8 cellular contexts compared by ENCODE assay signal in the genomic region with DNA sequence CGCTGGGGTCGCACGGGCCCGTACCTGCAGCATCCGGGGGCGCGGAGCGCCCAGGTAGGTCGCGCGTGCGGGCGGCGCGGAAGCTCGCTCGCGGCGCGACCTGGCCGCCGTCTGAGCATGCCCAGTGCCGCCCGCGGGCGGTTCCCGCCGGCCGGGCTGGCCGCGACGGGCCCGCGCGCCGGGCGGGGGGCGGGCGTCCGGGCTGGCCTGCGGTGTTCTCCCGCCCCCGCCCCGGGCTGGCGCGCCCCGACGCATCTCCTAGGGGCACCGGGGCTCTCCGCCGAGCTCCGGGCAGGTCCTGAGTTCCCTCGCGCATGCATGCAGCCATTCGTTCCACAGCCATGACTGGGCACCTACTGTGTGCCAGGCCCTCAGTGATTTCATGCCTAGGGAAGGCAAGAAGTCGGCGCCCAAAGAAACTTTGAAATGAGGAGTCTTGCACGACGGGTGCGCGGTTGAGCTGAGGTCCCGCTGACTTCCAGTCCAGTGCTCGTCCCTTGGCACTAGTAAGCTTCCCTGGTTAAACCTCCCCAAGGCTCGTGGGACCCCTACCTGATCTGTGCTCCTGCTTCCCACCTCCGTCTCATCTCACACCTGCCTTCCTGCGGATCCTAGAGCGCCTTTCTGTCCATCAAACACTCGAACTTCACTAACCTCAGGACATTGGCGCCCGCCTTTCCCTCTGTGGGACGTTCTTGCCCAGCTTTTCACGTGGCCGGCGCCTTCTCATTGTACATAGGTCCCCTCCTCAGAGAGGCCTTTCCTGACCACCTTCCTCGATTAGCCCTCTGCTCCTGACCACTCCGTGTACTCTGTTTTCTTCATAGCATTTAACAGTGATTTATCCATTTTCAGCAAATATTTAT. TPM values are rescaled to one million over a fixed set of nuclear protein-coding genes. Genes with fewer than 3 reads are reported as not detected.
DNase-seq lines count a peak whose midpoint lies in the region; ATAC-seq, FAIRE-seq and TF ChIP-seq lines count a peak whose summit lies in the region.

A gene with protein sequence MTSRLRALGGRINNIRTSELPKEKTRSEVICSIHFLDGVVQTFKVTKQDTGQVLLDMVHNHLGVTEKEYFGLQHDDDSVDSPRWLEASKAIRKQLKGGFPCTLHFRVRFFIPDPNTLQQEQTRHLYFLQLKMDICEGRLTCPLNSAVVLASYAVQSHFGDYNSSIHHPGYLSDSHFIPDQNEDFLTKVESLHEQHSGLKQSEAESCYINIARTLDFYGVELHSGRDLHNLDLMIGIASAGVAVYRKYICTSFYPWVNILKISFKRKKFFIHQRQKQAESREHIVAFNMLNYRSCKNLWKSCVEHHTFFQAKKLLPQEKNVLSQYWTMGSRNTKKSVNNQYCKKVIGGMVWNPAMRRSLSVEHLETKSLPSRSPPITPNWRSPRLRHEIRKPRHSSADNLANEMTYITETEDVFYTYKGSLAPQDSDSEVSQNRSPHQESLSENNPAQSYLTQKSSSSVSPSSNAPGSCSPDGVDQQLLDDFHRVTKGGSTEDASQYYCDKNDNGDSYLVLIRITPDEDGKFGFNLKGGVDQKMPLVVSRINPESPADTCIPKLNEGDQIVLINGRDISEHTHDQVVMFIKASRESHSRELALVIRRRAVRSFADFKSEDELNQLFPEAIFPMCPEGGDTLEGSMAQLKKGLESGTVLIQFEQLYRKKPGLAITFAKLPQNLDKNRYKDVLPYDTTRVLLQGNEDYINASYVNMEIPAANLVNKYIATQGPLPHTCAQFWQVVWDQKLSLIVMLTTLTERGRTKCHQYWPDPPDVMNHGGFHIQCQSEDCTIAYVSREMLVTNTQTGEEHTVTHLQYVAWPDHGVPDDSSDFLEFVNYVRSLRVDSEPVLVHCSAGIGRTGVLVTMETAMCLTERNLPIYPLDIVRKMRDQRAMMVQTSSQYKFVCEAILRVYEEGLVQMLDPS (minus strand): TSS at position 113 of the 866 bp plus-strand sequence. CDS start 34,873 bp downstream, outside the sequence.

- peak within 1 kb of the TSS; percentile 55; the same call in 1 of the 2 replicates for H2BK12ac ChIP-seq in H1 (ENCODE audit: low read depth, low read length)

- H3K79me2 ChIP-seq in H1 (ENCODE audit: control insufficient read depth in 1 of 2, insufficient read depth in 2 of 2, low read length in 2 of 2): no peaks in the 10 kb centered on the region

- H3K23ac ChIP-seq in H1 (ENCODE audit: insufficient read length): no peak within 1 kb of the TSS

- H3K36me3 ChIP-seq in MG63 (no peaks in the 10 kb centered on the region; the same call in 1 of the 2 replicates), H1 (ENCODE audit: control insufficient read depth in 2 of 4, insufficient read depth in 4 of 4, low read length in 3 of 4) (no peaks in the 10 kb centered on the region)

- H2BK20ac ChIP-seq in H1 (ENCODE audit: low read length): peak within 1 kb of the TSS; percentile 50; the same call in 1 of the 2 replicates

- no peak for FAIRE-seq in H1 (lab: Jason Lieb, UNC)

- no peak for TF ChIP-seq CTCF in H1 (IDR thresholded peaks at IDR 0.05; ENCODE audit: control extremely low read depth in 1 of 3, insufficient read depth in 1 of 3, low read depth in 1 of 3, low read length in 3 of 3)

- no peak within 1 kb of the TSS for H4K5ac ChIP-seq in H1 (ENCODE audit: insufficient read length, low read depth, low read length)

- DNase-seq in Caki2 (ENCODE audit: low read depth) (peak; percentile 62), MG63 (peak; percentile 49), H1 (ENCODE audit: low read depth in 1 of 2, low spot score in 2 of 2) (peak in 1 of 2 experiments; percentile 61), mucosa of gallbladder (ENCODE audit: low spot score) (no peak), NCI-H1694 (lab: John Stamatoyannopoulos, UW) (no peak)

- H3K4me2 ChIP-seq in H1 (ENCODE audit: insufficient read depth in 1 of 2, low read depth in 2 of 2, low read length in 2 of 2): peak within 1 kb of the TSS; percentile 69 to 74

- 0 out of 2 replicates have a peak within 1 kb of the TSS, but pooled peaks have one; percentile 38 for H3K18ac ChIP-seq in H1 (ENCODE audit: extremely low read depth, low read length)

- peak within 1 kb of the TSS; percentile 86 for H2AFZ ChIP-seq in H1 (ENCODE audit: low read length)

- H3K56ac ChIP-seq in H1 (replicated peaks; ENCODE audit: insufficient read length, low read depth, low read length): peak within 1 kb of the TSS; percentile 48

- TF ChIP-seq POLR2A in H1 (IDR thresholded peaks at IDR 0.05; ENCODE audit: control extremely low read depth in 1 of 2, low read depth in 2 of 2, low read length in 2 of 2): no peak

- ATAC-seq in GM21367 (IDR thresholded peaks at IDR 0.05; ENCODE audit: unreplicated experiment) (no peak), GM19395 (IDR thresholded peaks at IDR 0.05; ENCODE audit: unreplicated experiment) (no peak), HG03442 (IDR thresholded peaks at IDR 0.05; ENCODE audit: unreplicated experiment) (no peak)

- no peak within 1 kb of the TSS for H3K27ac ChIP-seq in H1 (ENCODE audit: low read depth, low read length)

- peak within 1 kb of the TSS; percentile 36 for H4K8ac ChIP-seq in H1 (ENCODE audit: extremely low read depth, insufficient read depth, low read length)

- 19% methylated on average over 33 of the region's 76 CpGs; no CpG with 5 or more reads in 1 of the 2 experiments for WGBS in H1 (ENCODE audit: extremely low coverage in 1 of 2, insufficient coverage in 1 of 2, insufficient read length in 1 of 2, insufficient replicate concordance in 2 of 2, low coverage in 1 of 2, low lambda C conversion rate in 2 of 2, missing lambda C conversion rate in 1 of 2), 2 experiments

- no peak for TF ChIP-seq RAD21 in H1 (IDR thresholded peaks at IDR 0.05 in 1 of 2, conservative IDR thresholded peaks at IDR 0.05 in 1 of 2; ENCODE audit: low read depth in 2 of 2, low read length in 2 of 2)

- POLR2A ChIA-PET in H1 (lab: Charles Lee; ENCODE audit: partially characterized antibody): interaction anchor here (0.8 to 1.3 kb wide), 2 partner anchors 19 to 58 kb away, joined by 3 to 4 read pairs; no protein-coding TSS in a partner anchor

- H4K20me1 ChIP-seq in H1 (replicated peaks in 1 of 2; ENCODE audit: control insufficient read depth in 1 of 2, insufficient read depth in 2 of 2, low read length in 2 of 2): peaks cover 0 to 2% of the 10 kb centered on the region in 2 experiments

- H3K23me2 ChIP-seq in H1 (ENCODE audit: low read depth, low read length): peaks cover 10% of the 10 kb centered on the region; the same call in 1 of the 2 replicates

- H2BK15ac ChIP-seq in H1 (ENCODE audit: low read length): peak within 1 kb of the TSS; percentile 82; the same call in 1 of the 2 replicates

- no peaks in the 10 kb centered on the region for H3K9me3 ChIP-seq in MG63
- H3K9me3 ChIP-seq in H1 (ENCODE audit: insufficient read depth in 2 of 2, low read depth in 1 of 2, low read length in 1 of 2): no peaks in the 10 kb centered on the region

- CTCF ChIA-PET in H1 (lab: Charles Lee; ENCODE audit: partially characterized antibody): interaction anchor here (1.1 to 1.6 kb wide), 3 partner anchors 8 to 88 kb away, joined by 3 to 5 read pairs (median 3); no protein-coding TSS in a partner anchor

- H3K4ac ChIP-seq in H1 (replicated peaks; ENCODE audit: insufficient read length, low read depth, low read length): no peak within 1 kb of the TSS

- H2BK120ac ChIP-seq in H1 (replicated peaks; ENCODE audit: low read depth, low read length): no peak within 1 kb of the TSS

- H3K14ac ChIP-seq in H1 (ENCODE audit: insufficient read length): no peak within 1 kb of the TSS

- H3K4me3 ChIP-seq in MG63 (peak within 1 kb of the TSS; percentile 59), H1 (ENCODE audit: extremely low read depth in 1 of 4, insufficient read depth in 2 of 4, low read depth in 3 of 4, low read length in 4 of 4) (peak within 1 kb of the TSS; percentile 47 to 72 (median 50))

- TF ChIP-seq EP300 in H1 (IDR thresholded peaks at IDR 0.05; ENCODE audit: borderline replicate concordance in 1 of 2, low read depth in 2 of 2, low read length in 2 of 2): no peak

- in situ Hi-C loops in Caki2 (cut with HindIII; ENCODE audit: low pct_unique_long_range_greater_than_20kb, low sequenced_read_pairs): no loop called here

- H2AK5ac ChIP-seq in H1 (ENCODE audit: low read depth, low read length): no peak within 1 kb of the TSS

- H4K91ac ChIP-seq in H1 (replicated peaks; ENCODE audit: insufficient read length, low read length): peak within 1 kb of the TSS; percentile 69

- peak within 1 kb of the TSS in 1 of 4 experiments; percentile 53; a peak in 1 of 7 replicates for H3K9ac ChIP-seq in H1 (replicated peaks in 1 of 4; ENCODE audit: extremely low read depth in 1 of 4, low read depth in 3 of 4, low read length in 3 of 4)

- H2BK5ac ChIP-seq in H1 (ENCODE audit: low read depth, low read length): no peak within 1 kb of the TSS

- H3K4me1 ChIP-seq in H1 (replicated peaks in 1 of 4; ENCODE audit: control insufficient read depth in 3 of 4, insufficient read depth in 4 of 4, low read length in 3 of 4): peaks cover 2 to 5% (median 4%) of the 10 kb centered on the region in 4 experiments; a peak in 6 of 7 replicates

- H3K79me1 ChIP-seq in H1 (ENCODE audit: low read depth, low read length): no peaks in the 10 kb centered on the region; the same call in 1 of the 2 replicates

- H3K27me3 ChIP-seq in MG63 (peaks cover 28% of the 10 kb centered on the region), H1 (replicated peaks in 1 of 4; ENCODE audit: control insufficient read depth in 3 of 4, extremely low read depth in 1 of 4, insufficient read depth in 3 of 4, low read length in 3 of 4) (peaks cover 25 to 47% (median 37%) of the 10 kb centered on the region in 4 experiments)

RNA-seq across cellular contexts. Expression of the gene that starts here (rescaled TPM):
- 14.8 and 15.0 TPM in 2 replicates for total RNA-seq in Caki2 (2014; rRNA removed; shearing (Covaris generic); ENCODE audit: low replicate concordance)
- 1.7 and 2.8 TPM in 2 replicates for total RNA-seq in MG63 (2014; rRNA removed; shearing (Covaris generic); ENCODE audit: low replicate concordance)
- 3.7 TPM in 2 replicates for total RNA-seq in H1 (2021; fragmentation: NEBNext Ultra II Directional; extraction: Animal tissue kit (Norgen Biotek cat#: 25700))
- 2.0 and 2.9 TPM in 2 replicates for polyA plus RNA-seq in H1 (2011; rRNA removed)
- 2.7 TPM for polyA plus RNA-seq in H1 (2011; cell fraction: cytosol; rRNA removed)
- 3.7 TPM for polyA plus RNA-seq in H1 (2011; cell fraction: nucleus; rRNA removed)
- 2.3 to 3.2 TPM (median 2.7 TPM) in 4 replicates for polyA plus RNA-seq in H1 (2012, experiment 1 of 2)
- 0.28 TPM for polyA plus RNA-seq in H1 (2012, experiment 2 of 2)
- 1.9 TPM for polyA plus RNA-seq in H1 (2013, experiment 1 of 2)
- polyA plus RNA-seq in H1 (2013, experiment 2 of 2): 1.8 TPM
- 4.6 and 5.2 TPM in 2 replicates for polyA minus RNA-seq in H1 (2011; rRNA and poly(A)+ RNA removed)
- 1.3 TPM for polyA minus RNA-seq in H1 (2011; cell fraction: cytosol; rRNA and poly(A)+ RNA removed)
- 5.7 TPM for polyA minus RNA-seq in H1 (2011; cell fraction: nucleus; rRNA and poly(A)+ RNA removed)
- 16.2 TPM for total RNA-seq in mucosa of gallbladder

Comparison
In these comparisons a context has a peak if more than half of its experiments do, and no peak if none do; other contexts are left out.
1. DNase-seq: peak in Caki2 (single experiment) and MG63 (single experiment); none in mucosa of gallbladder (single experiment) and NCI-H1694 (single experiment).